ENCODE assay signal across 8 cellular contexts in the genomic region with DNA sequence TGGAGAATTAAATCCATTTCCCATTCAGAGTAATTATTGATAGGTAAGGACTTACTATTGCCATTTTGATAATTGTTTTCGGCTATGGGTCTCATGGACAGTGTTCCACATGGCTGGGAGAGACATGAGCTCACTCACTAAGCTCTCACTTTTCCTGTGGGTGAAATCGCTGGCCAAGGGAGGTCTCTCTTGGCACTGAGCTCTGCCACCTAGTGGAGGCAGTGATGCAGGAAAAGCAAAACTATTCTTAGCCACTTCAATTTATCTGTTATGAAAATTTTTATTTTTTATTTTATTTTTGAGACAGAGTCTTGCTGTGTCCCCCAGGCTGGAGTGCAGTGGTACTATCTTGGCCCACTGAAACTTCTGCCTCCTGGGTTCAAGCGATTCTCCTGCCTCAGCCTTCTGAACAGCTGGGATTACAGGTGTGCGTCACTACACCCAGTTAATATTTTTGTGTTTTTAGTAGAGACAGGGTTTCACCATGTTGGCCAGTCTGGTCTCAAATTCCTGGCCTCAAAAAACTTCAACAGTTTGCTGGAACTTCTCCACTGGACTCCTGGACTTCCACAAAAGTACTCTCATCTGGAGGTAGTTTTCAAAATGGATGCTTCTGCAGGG. TPM values are rescaled to one million over a fixed set of nuclear protein-coding genes. Genes with fewer than 3 reads are reported as not detected.
DNase-seq lines count a peak whose midpoint lies in the region; ATAC-seq, FAIRE-seq and TF ChIP-seq lines count a peak whose summit lies in the region.

No MANE protein-coding gene starts in this region.

- peak; percentile 70 for TF ChIP-seq CTCF in GM13976 (IDR thresholded peaks at IDR 0.05; ENCODE audit: borderline replicate concordance, control extremely low read depth, extremely low read depth, insufficient read depth, missing control alignments)

- DNase-seq in A172 (ENCODE audit: low spot score) (peak; percentile 77), GM13976 (ENCODE audit: low spot score) (peak; percentile 57), NCI-H2107 treated with DMSO at 0.1 percent for 48 hours (lab: John Stamatoyannopoulos, UW; ENCODE audit: unreplicated experiment) (peak; percentile 44), T47D (ENCODE audit: low read depth in 1 of 2, low spot score in 1 of 2) (peak; percentile 55 to 86), islet precursor cell (peak; percentile 77)
- peak; percentile 54 to 65 for DNase-seq in stimulated activated CD4-positive, alpha-beta T cell treated with anti-CD3 and anti-CD28 coated beads, Interleukin-2, amount 100 ng/mL, for 24 hours

- no peak for ATAC-seq in GM19328 (IDR thresholded peaks at IDR 0.05; ENCODE audit: unreplicated experiment)

- peak; percentile 38 for FAIRE-seq in TTC549 (lab: Jason Lieb, UNC)

- in situ Hi-C loops in GM13976 (cut with MboI; ENCODE audit: low sequenced_read_pairs, unreplicated experiment) (no loop called here), T47D (cut with HindIII; ENCODE audit: low pct_unique_long_range_greater_than_20kb, low sequenced_read_pairs) (no loop called here)

RNA-seq across cellular contexts. Expression of a gene that starts 4.7 kb away (rescaled TPM):
- 38.0 and 49.5 TPM in 2 replicates for total RNA-seq in A172 (2014; rRNA removed; shearing (Covaris generic))

RNA-seq across cellular contexts. Expression of a gene that starts 16.0 kb away (rescaled TPM):
- total RNA-seq in A172 (2014; rRNA removed; shearing (Covaris generic)), result not detected in 2 replicates

RNA-seq across cellular contexts. Expression of a gene that starts 56.0 kb away (rescaled TPM):
- 50.4 and 74.3 TPM in 2 replicates for total RNA-seq in A172 (2014; rRNA removed; shearing (Covaris generic))
